Comparison of ENCODE assay signal across 20 cellular contexts in the genomic region with DNA sequence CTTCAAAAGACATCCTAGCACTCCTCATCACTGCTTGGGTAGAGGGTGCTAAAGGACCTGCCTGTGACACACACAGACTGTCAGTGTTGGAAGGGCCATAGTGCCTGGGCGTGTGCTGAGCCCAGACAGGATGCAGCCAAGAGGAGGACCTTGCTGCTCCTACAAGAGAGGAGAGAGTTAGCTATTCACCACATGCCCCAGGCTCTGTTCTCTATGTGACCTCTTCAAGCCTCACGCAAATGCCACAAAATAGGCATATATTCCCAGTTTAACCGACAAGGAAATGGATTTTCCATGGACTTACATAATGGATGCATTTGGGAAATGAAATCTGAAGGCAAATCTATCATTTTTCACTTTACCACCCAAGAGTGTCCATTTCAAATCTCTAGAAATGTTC.
"Had no signal": no experiment of that assay in that cellular context is flagged by ENCODE, and none has a peak within 500 bp of the region (broad histone marks: within the 10 kb centered on the region; RNA-seq: fewer than 3 reads in every experiment).

No MANE protein-coding gene starts in this region.

- H3K9me3 Mint-ChIP-seq: nephron; neural progenitor cell; stimulated activated naive CD8-positive, alpha-beta T cell treated with anti-CD3 and anti-CD28 coated beads, Interleukin-15, amount 100 ng/mL, for 72 hours; type B pancreatic cell had no signal

- H3K4me3 ChIP-seq: neural progenitor cell, pancreas, prostate gland, right atrium auricular region, skin epidermis, spleen, suprapubic skin, testis, tibial artery, transverse colon, upper lobe of right lung, uterus had no signal

- H3K27me3 ChIP-seq: neural progenitor cell, neutrophil, pancreas, right atrium auricular region, suprapubic skin, testis, tibial artery, transverse colon, upper lobe of right lung, uterus had no signal

- H3K4me1 ChIP-seq: neural progenitor cell, pancreas, prostate gland, testis, upper lobe of right lung, uterus had no signal

- H3K4me3 Mint-ChIP-seq: natural killer cell; neural progenitor cell; stimulated activated memory B cell treated with anti-CD40 and anti-IgM and Interleukin-4, amounts not matched to agents 10 μg/mL and 1 μg/mL and 100 μg/mL, for 72 hours; stimulated activated naive CD8-positive, alpha-beta T cell treated with anti-CD3 and anti-CD28 coated beads, Interleukin-15, amount 100 ng/mL, for 72 hours had no signal

- H2AFZ ChIP-seq: neural progenitor cell had no signal

- H3K36me3 Mint-ChIP-seq: natural killer cell; neural progenitor cell; stimulated activated memory B cell treated with anti-CD40 and anti-IgM and Interleukin-4, amounts not matched to agents 10 μg/mL and 1 μg/mL and 100 μg/mL, for 72 hours; type B pancreatic cell had no signal

- ATAC-seq: sciatic nerve; stimulated activated naive CD8-positive, alpha-beta T cell treated with anti-CD3 and anti-CD28 coated beads, Interleukin-15, Interleukin-2, amounts not matched to agents 100 U/mL and 50 U/mL, for 24 hours had no signal

- H3K4me1 Mint-ChIP-seq: neural progenitor cell had no signal

- H3K4me2 ChIP-seq: neural progenitor cell had no signal

- H3K36me3 ChIP-seq: neural progenitor cell, neutrophil, pancreas, prostate gland, right atrium auricular region, spleen, suprapubic skin, tibial artery, transverse colon, upper lobe of right lung, uterus had no signal

- H3K27ac ChIP-seq: neural progenitor cell, neutrophil, pancreas, prostate gland, right atrium auricular region, skin epidermis, spleen, suprapubic skin, testis, tibial artery, transverse colon, upper lobe of right lung, uterus had no signal

- H3K27ac Mint-ChIP-seq: natural killer cell; nephron; neural progenitor cell; stimulated activated memory B cell treated with anti-CD40 and anti-IgM and Interleukin-4, amounts not matched to agents 10 μg/mL and 1 μg/mL and 100 μg/mL, for 72 hours; stimulated activated naive CD8-positive, alpha-beta T cell treated with anti-CD3 and anti-CD28 coated beads, Interleukin-15, amount 100 ng/mL, for 72 hours; type B pancreatic cell had no signal

- H3K9me3 ChIP-seq: neutrophil, pancreas, prostate gland, right atrium auricular region, spleen, suprapubic skin, testis, tibial artery, transverse colon, upper lobe of right lung, uterus had no signal
